Comparison of ENCODE assay signal across 10 cellular contexts in the genomic region with DNA sequence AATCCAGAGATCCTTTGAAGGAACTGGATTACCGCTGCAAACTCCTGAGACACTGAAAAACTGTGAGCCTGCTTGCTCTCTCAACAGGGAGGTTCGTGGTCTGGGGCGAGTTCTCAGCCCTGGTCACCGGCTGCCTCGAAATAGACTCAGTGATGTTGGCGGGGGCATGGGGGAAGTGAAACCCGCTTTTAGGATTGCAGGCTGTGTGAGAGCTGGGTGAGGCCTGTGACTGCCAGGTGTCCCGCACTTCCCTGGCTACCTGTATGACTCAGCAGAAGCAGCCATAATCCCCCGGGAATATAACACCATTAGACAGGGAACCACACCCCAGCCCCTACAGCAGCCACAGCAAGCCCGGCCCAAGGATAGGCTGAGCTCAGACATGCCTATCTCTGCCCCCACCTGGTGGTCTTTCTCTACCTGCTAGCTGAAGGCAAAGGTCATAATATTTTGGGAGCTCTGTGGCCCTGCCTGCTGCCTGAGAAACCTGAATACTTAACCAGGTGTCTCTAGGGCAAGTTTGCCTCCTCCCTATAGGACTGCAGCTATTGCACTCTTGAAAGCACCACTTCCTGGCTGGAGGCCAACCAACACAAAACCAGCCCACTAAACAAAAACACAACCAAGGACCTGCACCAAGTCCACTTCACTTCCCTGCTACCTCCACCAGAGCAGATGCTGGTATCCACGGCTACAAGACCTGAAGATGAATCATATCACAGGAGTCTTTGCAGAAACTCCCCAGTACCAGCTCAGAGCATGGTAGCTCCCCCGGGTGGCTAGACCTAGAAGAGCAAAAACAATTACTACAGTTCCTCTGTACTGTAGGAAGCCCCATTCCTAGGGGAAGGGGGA.
DNase-seq lines count a peak whose midpoint lies in the region; ATAC-seq and TF ChIP-seq lines count a peak whose summit lies in the region.
"Had no signal": no experiment of that assay in that cellular context is flagged by ENCODE, and none has a peak within 500 bp of the region (broad histone marks: within the 10 kb centered on the region; RNA-seq: fewer than 3 reads in every experiment).

No MANE protein-coding gene starts in this region.

- peak; percentile 0 for DNase-seq in NCI-H82 (lab: John Stamatoyannopoulos, UW)
- DNase-seq in NCI-H82 treated with DMSO at 0.1 percent for 48 hours (lab: John Stamatoyannopoulos, UW; ENCODE audit: unreplicated experiment): no peak
- peak; percentile 54 to 56 for DNase-seq in trophoblast cell
- DNase-seq in activated CD4-positive, alpha-beta T cell treated with anti-CD3 and anti-CD28 coated beads for 48 hours: no peak
- no peak for DNase-seq in activated CD4-positive, alpha-beta T cell treated with anti-CD3 and anti-CD28 coated beads, Interleukin-2, amount 10 ng/mL, durations not matched to agents 7 days and 5 days
- DNase-seq in brain microvascular endothelial cell: no peak
- DNase-seq: body of pancreas had no signal

- no peak overlapping the region for H3K4me2 ChIP-seq in trophoblast cell (ENCODE audit: low read length)

- H4K8ac ChIP-seq in trophoblast cell (ENCODE audit: low read depth, low read length): no peak overlapping the region

- H2BK12ac ChIP-seq in trophoblast cell (ENCODE audit: low read length): no peak overlapping the region

- no peaks in the 10 kb centered on the region for H3K79me1 ChIP-seq in trophoblast cell (ENCODE audit: low read length)

- no peaks in the 10 kb centered on the region for H3K27me3 Mint-ChIP-seq in activated CD4-positive, alpha-beta T cell treated with anti-CD3 and anti-CD28 coated beads, Interleukin-2, amount 10 ng/mL, durations not matched to agents 7 days and 5 days
- H3K27me3 Mint-ChIP-seq: progenitor cell of endocrine pancreas had no signal

- H3K4me1 ChIP-seq in trophoblast cell (ENCODE audit: control insufficient read depth in 1 of 2, insufficient read depth in 2 of 2, low read length in 2 of 2): no peaks in the 10 kb centered on the region
- H3K4me1 ChIP-seq: body of pancreas had no signal

- no peak overlapping the region for H3K4ac ChIP-seq in trophoblast cell (ENCODE audit: low read depth, low read length)

- H3K4me3 ChIP-seq in trophoblast cell (ENCODE audit: low read depth, low read length) (no peak overlapping the region), brain microvascular endothelial cell (ENCODE audit: low read depth, low read length) (no peak overlapping the region)
- H3K4me3 ChIP-seq: body of pancreas had no signal

- in situ Hi-C loops in brain microvascular endothelial cell (cut with HindIII; ENCODE audit: low pct_ligation_motif_present, low sequenced_read_pairs): no loop called here

- no peak overlapping the region for H3K9ac ChIP-seq in trophoblast cell (ENCODE audit: low read length)

- no peak overlapping the region for H3K27ac Mint-ChIP-seq in activated CD4-positive, alpha-beta T cell treated with anti-CD3 and anti-CD28 coated beads, Interleukin-2, amount 10 ng/mL, durations not matched to agents 7 days and 5 days
- H3K27ac Mint-ChIP-seq: progenitor cell of endocrine pancreas had no signal

- no peak overlapping the region for H3K23ac ChIP-seq in trophoblast cell (ENCODE audit: low read length)

- H2BK5ac ChIP-seq in trophoblast cell (ENCODE audit: low read depth, low read length, poor library complexity): no peak overlapping the region

- H3K14ac ChIP-seq in trophoblast cell (ENCODE audit: low read length): no peak overlapping the region

- H4K91ac ChIP-seq in trophoblast cell (ENCODE audit: low read depth, low read length): no peak overlapping the region

- H3K36me3 Mint-ChIP-seq in activated CD4-positive, alpha-beta T cell treated with anti-CD3 and anti-CD28 coated beads, Interleukin-2, amount 10 ng/mL, durations not matched to agents 7 days and 5 days (ENCODE audit: low read depth): peaks cover 3% of the 10 kb centered on the region

- CTCF ChIA-PET in activated CD4-positive, alpha-beta T cell treated with anti-CD3 and anti-CD28 coated beads, Interleukin-2, amount 10 ng/mL, durations not matched to agents 7 days and 5 days (lab: Charles Lee): interaction anchor here (0.9 kb wide), 1 partner anchor 12 kb away, joined by 4 read pairs; no protein-coding TSS in a partner anchor

- H2AFZ ChIP-seq in trophoblast cell (ENCODE audit: insufficient read depth, low read length, poor library complexity): no peak overlapping the region

- H3K18ac ChIP-seq in trophoblast cell (ENCODE audit: low read length): no peak overlapping the region

- WGBS in trophoblast cell (ENCODE audit: extremely low coverage, insufficient coverage, insufficient read length): no CpG with 5 or more reads among the region's 12 CpGs

- H3K36me3 ChIP-seq in trophoblast cell (ENCODE audit: control insufficient read depth in 1 of 2, insufficient read depth in 2 of 2, low read length in 2 of 2) (no peaks in the 10 kb centered on the region), brain microvascular endothelial cell (replicated peaks) (no peaks in the 10 kb centered on the region)

- no peaks in the 10 kb centered on the region for H3K79me2 ChIP-seq in trophoblast cell (ENCODE audit: control insufficient read depth, insufficient read depth, low read length, poor library complexity)

- POLR2A ChIA-PET in activated CD4-positive, alpha-beta T cell treated with anti-CD3 and anti-CD28 coated beads, Interleukin-2, amount 10 ng/mL, durations not matched to agents 7 days and 5 days (lab: Charles Lee): no interaction called here

- H3K27ac ChIP-seq in trophoblast cell (ENCODE audit: low read depth, low read length) (no peak overlapping the region), brain microvascular endothelial cell (no peak overlapping the region)
- H3K27ac ChIP-seq: body of pancreas had no signal

- no peak overlapping the region for H2AK5ac ChIP-seq in trophoblast cell (ENCODE audit: low read length)

- H3K9me3 Mint-ChIP-seq in activated CD4-positive, alpha-beta T cell treated with anti-CD3 and anti-CD28 coated beads, Interleukin-2, amount 10 ng/mL, durations not matched to agents 7 days and 5 days: peaks cover 12% of the 10 kb centered on the region

- no peak overlapping the region for H2BK120ac ChIP-seq in trophoblast cell (ENCODE audit: insufficient read depth, low read length, poor library complexity)

- H4K12ac ChIP-seq in trophoblast cell (ENCODE audit: low read depth, low read length): no peak overlapping the region

- H3K9me3 ChIP-seq in trophoblast cell (ENCODE audit: insufficient read depth, low read depth, low read length): no peaks in the 10 kb centered on the region
- H3K9me3 ChIP-seq: body of pancreas had no signal

- H3K27me3 ChIP-seq in trophoblast cell (ENCODE audit: insufficient read depth, low read length): no peaks in the 10 kb centered on the region
- no peaks in the 10 kb centered on the region for H3K27me3 ChIP-seq in brain microvascular endothelial cell (replicated peaks)
- H3K27me3 ChIP-seq: body of pancreas had no signal

- peak; percentile 93 for ATAC-seq in GM21825 (IDR thresholded peaks at IDR 0.05; ENCODE audit: unreplicated experiment)
- ATAC-seq in HG03558 (IDR thresholded peaks at IDR 0.05; ENCODE audit: extremely low read depth, unreplicated experiment): peak; percentile 74
- ATAC-seq: body of pancreas had no signal

- H3K4me1 Mint-ChIP-seq in activated CD4-positive, alpha-beta T cell treated with anti-CD3 and anti-CD28 coated beads, Interleukin-2, amount 10 ng/mL, durations not matched to agents 7 days and 5 days: no peaks in the 10 kb centered on the region

- H3K4me3 Mint-ChIP-seq in activated CD4-positive, alpha-beta T cell treated with anti-CD3 and anti-CD28 coated beads, Interleukin-2, amount 10 ng/mL, durations not matched to agents 7 days and 5 days: no peak overlapping the region

- no peak for TF ChIP-seq CTCF in brain microvascular endothelial cell (IDR thresholded peaks at IDR 0.05; ENCODE audit: low read depth, low read length, missing control alignments)

Comparison
In these comparisons a context has a peak if more than half of its experiments do, and no peak if none do; other contexts are left out.
1. DNase-seq: peak in NCI-H82 (single experiment) and trophoblast cell (2 of 2); none in NCI-H82 treated with DMSO at 0.1 percent for 48 hours (single experiment), activated CD4-positive, alpha-beta T cell treated with anti-CD3 and anti-CD28 coated beads for 48 hours (single experiment), activated CD4-positive, alpha-beta T cell treated with anti-CD3 and anti-CD28 coated beads, Interleukin-2, amount 10 ng/mL, durations not matched to agents 7 days and 5 days (single experiment) and brain microvascular endothelial cell (single experiment).